ENCODE assay signal across 22 cellular contexts in the genomic region with DNA sequence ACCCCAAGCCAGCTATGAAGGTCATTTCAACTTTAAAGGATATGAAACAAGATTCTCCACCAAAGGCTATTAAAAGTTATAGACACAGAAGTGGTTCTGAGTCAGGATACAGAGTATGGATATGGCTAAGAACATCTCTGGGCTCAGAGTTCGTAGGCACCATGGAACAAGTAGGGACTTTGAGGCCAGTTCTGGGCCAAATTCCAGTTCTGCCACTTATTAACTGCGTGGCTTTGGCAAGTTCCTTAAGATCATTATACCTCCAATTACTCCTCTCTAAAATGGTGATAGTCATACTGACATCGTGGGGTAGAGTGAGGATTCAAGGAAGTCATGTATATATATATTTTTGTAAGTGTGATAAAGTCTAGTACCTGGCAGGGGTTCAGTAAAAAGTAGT.
DNase-seq lines count a peak whose midpoint lies in the region; ATAC-seq, FAIRE-seq and TF ChIP-seq lines count a peak whose summit lies in the region.
"Had no signal": no experiment of that assay in that cellular context is flagged by ENCODE, and none has a peak within 500 bp of the region (broad histone marks: within the 10 kb centered on the region; RNA-seq: fewer than 3 reads in every experiment).

No MANE protein-coding gene starts in this region.

- CTCF ChIA-PET in activated naive CD4-positive, alpha-beta T cell treated with anti-CD3 and anti-CD28 coated beads, Interleukin-2, amount 10 ng/mL, durations not matched to agents 7 days and 5 days (lab: Charles Lee): no interaction called here

- peaks cover 6% of the 10 kb centered on the region for H3K4me1 Mint-ChIP-seq in neural crest cell
- no peaks in the 10 kb centered on the region for H3K4me1 Mint-ChIP-seq in activated naive CD4-positive, alpha-beta T cell treated with anti-CD3 and anti-CD28 coated beads, Interleukin-2, amount 10 ng/mL, durations not matched to agents 7 days and 5 days
- no peaks in the 10 kb centered on the region for H3K4me1 Mint-ChIP-seq in activated naive CD8-positive, alpha-beta T cell treated with anti-CD3 and anti-CD28 coated beads, Interleukin-2, amount 50 U/mL, for 24 hours

- intact Hi-C loops in left colon (cut with DNase I, micrococcal nuclease): no loop called here

- ATAC-seq in left colon: peak; percentile 95
- ATAC-seq in activated naive CD8-positive, alpha-beta T cell treated with anti-CD3 and anti-CD28 coated beads, Interleukin-2, amount 50 U/mL, for 24 hours: no peak
- ATAC-seq: A549, GM23338, Panc1 had no signal

- no peak overlapping the region for H3K4me3 Mint-ChIP-seq in neural crest cell
- no peak overlapping the region for H3K4me3 Mint-ChIP-seq in activated naive CD4-positive, alpha-beta T cell treated with anti-CD3 and anti-CD28 coated beads, Interleukin-2, amount 10 ng/mL, durations not matched to agents 7 days and 5 days
- no peak overlapping the region for H3K4me3 Mint-ChIP-seq in activated naive CD8-positive, alpha-beta T cell treated with anti-CD3 and anti-CD28 coated beads, Interleukin-2, amount 50 U/mL, for 24 hours
- H3K4me3 Mint-ChIP-seq: GM23338 had no signal

- TF ChIP-seq CTCF in neural crest cell (conservative IDR thresholded peaks at IDR 0.05): no peak

- H3K27ac Mint-ChIP-seq in neural crest cell (ENCODE audit: unreplicated experiment): peak overlapping the region; percentile 35
- no peak overlapping the region for H3K27ac Mint-ChIP-seq in activated naive CD4-positive, alpha-beta T cell treated with anti-CD3 and anti-CD28 coated beads, Interleukin-2, amount 10 ng/mL, durations not matched to agents 7 days and 5 days
- H3K27ac Mint-ChIP-seq in activated naive CD8-positive, alpha-beta T cell treated with anti-CD3 and anti-CD28 coated beads, Interleukin-2, amount 50 U/mL, for 24 hours: no peak overlapping the region
- H3K27ac Mint-ChIP-seq: GM23338 had no signal

- DNase-seq in RCC 7860 (ENCODE audit: low spot score) (peak; percentile 68), left colon (peak in 1 of 2 donors; percentile 23), neural crest cell (ENCODE audit: low read depth, low spot score) (no peak), NCI-H2171 treated with DMSO at 0.1 percent for 48 hours (lab: John Stamatoyannopoulos, UW) (no peak), NCI-H226 (no peak)
- no peak for DNase-seq in activated naive CD4-positive, alpha-beta T cell treated with anti-CD3 and anti-CD28 coated beads, Interleukin-2, amount 10 ng/mL, durations not matched to agents 7 days and 5 days
- no peak for DNase-seq in activated naive CD8-positive, alpha-beta T cell treated with anti-CD3 and anti-CD28 coated beads, Interleukin-2, amount 50 U/mL, for 24 hours
- DNase-seq: BE2C; COR-L47; DND-41; KG1; NCI-H1092 treated with DMSO at 0.1 percent for 48 hours; NCI-H1436 treated with DMSO at 0.1 percent for 48 hours; NCI-H1930; NCI-H2227 treated with DMSO at 0.1 percent for 48 hours; NCI-H524; NCI-H774; NK-92 treated with Interleukin-12 subunit alpha and Interleukin-12 subunit beta, amount 100 ng/mL, for 24 hours had no signal

- H3K27me3 Mint-ChIP-seq in neural crest cell (ENCODE audit: low read depth): no peaks in the 10 kb centered on the region
- H3K27me3 Mint-ChIP-seq in activated naive CD4-positive, alpha-beta T cell treated with anti-CD3 and anti-CD28 coated beads, Interleukin-2, amount 10 ng/mL, durations not matched to agents 7 days and 5 days: peaks cover 32% of the 10 kb centered on the region
- H3K27me3 Mint-ChIP-seq in activated naive CD8-positive, alpha-beta T cell treated with anti-CD3 and anti-CD28 coated beads, Interleukin-2, amount 50 U/mL, for 24 hours: peaks cover 23% of the 10 kb centered on the region

- FAIRE-seq in RCC 7860 (lab: Jason Lieb, UNC): peak; percentile 99
- FAIRE-seq: A549, GM12891 had no signal

- H3K36me3 Mint-ChIP-seq in neural crest cell (ENCODE audit: low read depth): no peaks in the 10 kb centered on the region
- H3K36me3 Mint-ChIP-seq in activated naive CD4-positive, alpha-beta T cell treated with anti-CD3 and anti-CD28 coated beads, Interleukin-2, amount 10 ng/mL, durations not matched to agents 7 days and 5 days: no peaks in the 10 kb centered on the region
- H3K36me3 Mint-ChIP-seq in activated naive CD8-positive, alpha-beta T cell treated with anti-CD3 and anti-CD28 coated beads, Interleukin-2, amount 50 U/mL, for 24 hours (ENCODE audit: low read depth): no peaks in the 10 kb centered on the region

- H3K9me3 Mint-ChIP-seq in neural crest cell: peaks cover 5% of the 10 kb centered on the region
- H3K9me3 Mint-ChIP-seq in activated naive CD4-positive, alpha-beta T cell treated with anti-CD3 and anti-CD28 coated beads, Interleukin-2, amount 10 ng/mL, durations not matched to agents 7 days and 5 days: no peaks in the 10 kb centered on the region
- no peaks in the 10 kb centered on the region for H3K9me3 Mint-ChIP-seq in activated naive CD8-positive, alpha-beta T cell treated with anti-CD3 and anti-CD28 coated beads, Interleukin-2, amount 50 U/mL, for 24 hours
- H3K9me3 Mint-ChIP-seq: GM23338 had no signal
